ENCODE assay signal across 1 cellular context in genomic region chr2:178198441-178198840, GRCh38. TPM values are rescaled to one million over a fixed set of nuclear protein-coding genes. Genes with fewer than 3 reads are reported as not detected.
"Had no signal": no experiment of that assay in that cellular context is flagged by ENCODE, and none has a peak within 500 bp of the region (broad histone marks: within the 10 kb centered on the region; RNA-seq: fewer than 3 reads in every experiment).

No MANE protein-coding gene starts in this region.

RNA-seq across cellular contexts. Expression of gene OSBPL6, which starts 4.1 kb away (rescaled TPM):
- total RNA-seq: activated B cell treated with CpG ODN at 0.5 μM for 24 hours had no signal
